Comparison of ENCODE assay signal across 21 cellular contexts in genomic region chr4:99394913-99395312, GRCh38. TPM values are rescaled to one million over a fixed set of nuclear protein-coding genes. Genes with fewer than 3 reads are reported as not detected.
DNase-seq lines count a peak whose midpoint lies in the region; ATAC-seq, FAIRE-seq and TF ChIP-seq lines count a peak whose summit lies in the region.
"Had no signal": no experiment of that assay in that cellular context is flagged by ENCODE, and none has a peak within 500 bp of the region (broad histone marks: within the 10 kb centered on the region; RNA-seq: fewer than 3 reads in every experiment).

No MANE protein-coding gene starts in this region.

- H3K27ac Mint-ChIP-seq in nephron = peak overlapping the region in 2 of 3 experiments; percentile 40 to 42
- H3K27ac Mint-ChIP-seq: activated CD4-positive, alpha-beta memory T cell treated with anti-CD3 and anti-CD28 coated beads for 36 hours had no signal

- H3K36me3 Mint-ChIP-seq in nephron (ENCODE audit: low read depth) = peaks cover 3% of the 10 kb centered on the region
- H3K36me3 Mint-ChIP-seq: activated CD4-positive, alpha-beta memory T cell treated with anti-CD3 and anti-CD28 coated beads for 36 hours had no signal

- H3K36me3 ChIP-seq in aorta (ENCODE audit: control insufficient read depth in 1 of 2, insufficient read depth in 2 of 2, low read length in 1 of 2) (no peaks in the 10 kb centered on the region), kidney (ENCODE audit: control insufficient read depth in 1 of 2, insufficient read depth in 2 of 2, low read length in 2 of 2) (no peaks in the 10 kb centered on the region)
- H3K36me3 ChIP-seq: neutrophil had no signal

- H3K9me3 Mint-ChIP-seq in nephron = peaks cover 31% of the 10 kb centered on the region

- no peak overlapping the region for H3K4me3 ChIP-seq in fibroblast of villous mesenchyme (ENCODE audit: low read depth, low read length)
- H3K4me3 ChIP-seq in aorta (ENCODE audit: low read length in 2 of 2) = no peak overlapping the region
- no peak overlapping the region for H3K4me3 ChIP-seq in kidney (ENCODE audit: low read length in 2 of 2)
- H3K4me3 ChIP-seq: A549, SK-N-MC had no signal

- FAIRE-seq in kidney (lab: Jason Lieb, UNC) = no peak
- FAIRE-seq: A549, GM12892, TTC549 had no signal

- H3K4me1 Mint-ChIP-seq in nephron = peaks cover 9% of the 10 kb centered on the region

- ATAC-seq in left cardiac atrium = peak; percentile 41 to 86
- no peak for ATAC-seq in Right ventricle myocardium superior (ENCODE audit: poor library complexity)
- peak; percentile 89 for ATAC-seq in aorta (ENCODE audit: low FRiP score)
- no peak for ATAC-seq in HG03196 (IDR thresholded peaks at IDR 0.05; ENCODE audit: unreplicated experiment)
- ATAC-seq: A549 had no signal

- H3K27me3 ChIP-seq in aorta (ENCODE audit: control insufficient read depth in 1 of 2, insufficient read depth in 2 of 2, low read length in 1 of 2) = no peaks in the 10 kb centered on the region
- H3K27me3 ChIP-seq: neutrophil had no signal

- H3K27ac ChIP-seq in aorta (ENCODE audit: low read depth in 1 of 2, low read length in 2 of 2) = peak overlapping the region; percentile 95 to 99
- no peak overlapping the region for H3K27ac ChIP-seq in kidney (ENCODE audit: low read depth in 2 of 2, low read length in 2 of 2)
- H3K27ac ChIP-seq: A549, neutrophil, SK-N-MC had no signal

- peaks cover 4% of the 10 kb centered on the region for H3K27me3 Mint-ChIP-seq in nephron (ENCODE audit: low read depth)
- H3K27me3 Mint-ChIP-seq: activated CD4-positive, alpha-beta memory T cell treated with anti-CD3 and anti-CD28 coated beads for 36 hours had no signal

- TF ChIP-seq CTCF in fibroblast of villous mesenchyme (IDR thresholded peaks at IDR 0.05; ENCODE audit: insufficient read depth, low read depth, low read length) (no peak), nephron (IDR thresholded peaks at IDR 0.05; ENCODE audit: unreplicated experiment in 3 of 3) (no peak), kidney (IDR thresholded peaks at IDR 0.05; ENCODE audit: borderline replicate concordance, extremely low read depth, insufficient read depth) (no peak)

- H3K9ac ChIP-seq in kidney (ENCODE audit: low read length in 2 of 2) = no peak overlapping the region

- WGBS in aorta, 2 donors = 1 to 5% methylated on average over 1 of the region's 1 CpG

- no peaks in the 10 kb centered on the region for H3K9me3 ChIP-seq in aorta (ENCODE audit: control insufficient read depth, low read length)
- H3K9me3 ChIP-seq in kidney (ENCODE audit: control insufficient read depth in 1 of 2, low read length in 2 of 2) = peaks cover 0 to 4% of the 10 kb centered on the region in 2 donors

- DNase-seq in left cardiac atrium (no peak), Right ventricle myocardium superior (no peak), fibroblast of villous mesenchyme (ENCODE audit: low read depth) (peak; percentile 58), aorta (no peak), kidney (no peak), NCI-H2107 treated with DMSO at 0.1 percent for 48 hours (lab: John Stamatoyannopoulos, UW; ENCODE audit: unreplicated experiment) (no peak)
- DNase-seq: activated CD4-positive, alpha-beta memory T cell treated with anti-CD3 and anti-CD28 coated beads for 36 hours; activated T-cell treated with anti-CD3 and anti-CD28 coated beads, Interleukin-2, amount 50 U/mL, for 48 hours; cortex of kidney; NCI-H1436 treated with DMSO at 0.1 percent for 48 hours had no signal

- peaks cover 2 to 5% of the 10 kb centered on the region in 2 donors for H3K4me1 ChIP-seq in aorta (ENCODE audit: control insufficient read depth in 1 of 2, insufficient read depth in 2 of 2, low read length in 2 of 2)
- H3K4me1 ChIP-seq in kidney (ENCODE audit: control insufficient read depth in 1 of 2, insufficient read depth in 1 of 2, low read depth in 1 of 2, low read length in 2 of 2) = peaks cover 0 to 4% of the 10 kb centered on the region in 2 donors
- H3K4me1 ChIP-seq: A549 had no signal

- no peak overlapping the region for H3K4me3 Mint-ChIP-seq in nephron
- H3K4me3 Mint-ChIP-seq: activated CD4-positive, alpha-beta memory T cell treated with anti-CD3 and anti-CD28 coated beads for 36 hours had no signal

- intact Hi-C loops in left cardiac atrium (cut with DNase I) = loop anchor here in 1 of 2 donors (10.0 kb wide), 1 partner anchor 190 kb away; no protein-coding TSS in a partner anchor
- intact Hi-C loops in Right ventricle myocardium superior (cut with DNase I) = no loop called here
- intact Hi-C loops in aorta (cut with DNase I) = loop anchor here in 1 of 2 donors (2.0 kb wide), 2 partner anchors 94 to 148 kb away; no protein-coding TSS in a partner anchor
- intact Hi-C loops in kidney (cut with DNase I) = no loop called here

RNA-seq across cellular contexts. Expression of gene ADH7, which starts 40.2 kb away (rescaled TPM):
- not detected for total RNA-seq in left cardiac atrium
- total RNA-seq in Right ventricle myocardium superior = not detected
- total RNA-seq in fibroblast of villous mesenchyme = not detected in 2 replicates
- not detected for total RNA-seq in aorta
- polyA plus RNA-seq in aorta = under 1 TPM; 0.10 to 0.13 TPM
- not detected for total RNA-seq in kidney
- polyA plus RNA-seq in kidney (ENCODE audit: insufficient read depth, low read depth, low replicate concordance) = not detected
- total RNA-seq: activated CD4-positive, alpha-beta memory T cell treated with anti-CD3 and anti-CD28 coated beads for 36 hours; G401; LHCN-M2; mesenteric fat pad; NCI-H460 had no signal
- polyA plus RNA-seq: A549 had no signal

RNA-seq across cellular contexts. Expression of gene ADH1C, which starts 42.4 kb away (rescaled TPM):
- total RNA-seq in left cardiac atrium = 1 to 10 TPM; 6.7 to 9.9 TPM
- total RNA-seq in Right ventricle myocardium superior = 6.9 TPM
- total RNA-seq in fibroblast of villous mesenchyme = 1.3 TPM in 1 of 2 replicates, not detected in the other
- total RNA-seq in aorta = 10 to 100 TPM in 1 of 2 donors, 1 to 10 TPM in 1; 3.4 to 11.7 TPM
- 10 to 100 TPM in 1 of 2 donors, 1 to 10 TPM in 1; 2.8 to 21.2 TPM for polyA plus RNA-seq in aorta
- 9.3 TPM for total RNA-seq in kidney
- 28.1 TPM for polyA plus RNA-seq in kidney (ENCODE audit: insufficient read depth, low read depth, low replicate concordance)
- total RNA-seq: activated CD4-positive, alpha-beta memory T cell treated with anti-CD3 and anti-CD28 coated beads for 36 hours; G401; LHCN-M2; NCI-H460 had no signal
- polyA plus RNA-seq: A549 had no signal

Comparison
In these comparisons a context has a peak if more than half of its experiments do, and no peak if none do; other contexts are left out.
1. ATAC-seq: peak in left cardiac atrium (2 of 2) and aorta (single experiment); none in Right ventricle myocardium superior (single experiment) and HG03196 (single experiment).
2. H3K27ac ChIP-seq: peak in aorta (2 of 2); none in kidney (0 of 2).